ENCODE assay signal across 8 cellular contexts in genomic region chr3:49017978-49018706, GRCh38. TPM values are rescaled to one million over a fixed set of nuclear protein-coding genes. Genes with fewer than 3 reads are reported as not detected.
DNase-seq lines count a peak whose midpoint lies in the region; ATAC-seq and TF ChIP-seq lines count a peak whose summit lies in the region.

DALRD3 (minus strand) TSS chr3:49018580; CDS start chr3:49018564, 16 bp downstream.

- no peak for TF ChIP-seq CTCF in colonic mucosa (IDR thresholded peaks at IDR 0.05)

- peaks cover 10% of the 10 kb centered on the region for H3K36me3 ChIP-seq in colonic mucosa

- peak within 1 kb of the TSS; percentile 100 for H3K27ac ChIP-seq in colonic mucosa

- peaks cover 17% of the 10 kb centered on the region for H3K4me1 ChIP-seq in colonic mucosa

- H3K4me3 ChIP-seq in colonic mucosa, result peak within 1 kb of the TSS; percentile 98

- intact Hi-C loops in colonic mucosa (cut with DNase I), result no loop called here

- no peaks in the 10 kb centered on the region for H3K27me3 ChIP-seq in colonic mucosa

- peak; percentile 17 for DNase-seq in NK-92 treated with Interleukin-12 subunit alpha and Interleukin-12 subunit beta, amount 100 ng/mL, for 24 hours (lab: John Stamatoyannopoulos, UW)
- no peak for DNase-seq in NK-92 (lab: John Stamatoyannopoulos, UW; ENCODE audit: unreplicated experiment)
- peak; percentile 31 for DNase-seq in NCI-H510A treated with DMSO at 0.1 percent for 48 hours (lab: John Stamatoyannopoulos, UW)
- peak; percentile 44 to 52 for DNase-seq in activated CD4-positive, alpha-beta T cell treated with anti-CD3 and anti-CD28 coated beads for 4 hours
- peak; percentile 84 for DNase-seq in colonic mucosa
- DNase-seq in kidney tubule cell (ENCODE audit: low spot score), result peak; percentile 75
- DNase-seq in stimulated activated CD4-positive, alpha-beta T cell treated with anti-CD3 and anti-CD28 coated beads, Interleukin-15, amount 100 ng/mL, for 24 hours, result peak; percentile 74

- ATAC-seq in GM21576 (IDR thresholded peaks at IDR 0.05; ENCODE audit: unreplicated experiment), result no peak

- H3K9me3 ChIP-seq in colonic mucosa, result no peaks in the 10 kb centered on the region

- H3K9ac ChIP-seq in colonic mucosa (ENCODE audit: low read depth in 2 of 2, low read length in 2 of 2), result peak within 1 kb of the TSS; percentile 76

RNA-seq across cellular contexts. Expression of gene DALRD3, which starts in this region (rescaled TPM):
- total RNA-seq in colonic mucosa, result 10 to 100 TPM; 22.0 to 23.5 TPM
